25 cellular contexts compared by ENCODE assay signal in genomic region chr11:83119216-83119615, GRCh38. TPM values are rescaled to one million over a fixed set of nuclear protein-coding genes. Genes with fewer than 3 reads are reported as not detected.
DNase-seq lines count a peak whose midpoint lies in the region; ATAC-seq, FAIRE-seq and TF ChIP-seq lines count a peak whose summit lies in the region.
"Had no signal": no experiment of that assay in that cellular context is flagged by ENCODE, and none has a peak within 500 bp of the region (broad histone marks: within the 10 kb centered on the region; RNA-seq: fewer than 3 reads in every experiment).

No MANE protein-coding gene starts in this region.

- H3K4me1 ChIP-seq in Loucy (ENCODE audit: insufficient read depth, low read length, poor library complexity, severe bottlenecking) (peaks cover 16% of the 10 kb centered on the region), GM12878 (ENCODE audit: control insufficient read depth, insufficient read depth, low read length) (peaks cover 12% of the 10 kb centered on the region)

- no peak overlapping the region for H3K27ac Mint-ChIP-seq in activated CD4-positive, alpha-beta T cell treated with anti-CD3 and anti-CD28 coated beads, Interleukin-2, amount 10 ng/mL, durations not matched to agents 24 days and 14 days
- no peak overlapping the region for H3K27ac Mint-ChIP-seq in activated CD4-positive, alpha-beta T cell treated with anti-CD3 and anti-CD28 coated beads, Interleukin-2, amount 10 ng/mL, durations not matched to agents 7 days and 5 days
- peak overlapping the region in 2 of 3 experiments; percentile 28 to 67 for H3K27ac Mint-ChIP-seq in nephron
- H3K27ac Mint-ChIP-seq: GM23338, type B pancreatic cell had no signal

- RAD21 ChIA-PET in GM12878 (lab: Charles Lee; ENCODE audit: unreplicated experiment) = interaction anchor here (0.6 to 4.1 kb wide), 3 partner anchors 37 to 209 kb away, joined by 3 to 21 read pairs (median 3); partner anchors contain the start of gene PCF11

- H3K27me3 Mint-ChIP-seq in activated CD4-positive, alpha-beta T cell treated with anti-CD3 and anti-CD28 coated beads, Interleukin-2, amount 10 ng/mL, durations not matched to agents 24 days and 14 days = no peaks in the 10 kb centered on the region
- H3K27me3 Mint-ChIP-seq in activated CD4-positive, alpha-beta T cell treated with anti-CD3 and anti-CD28 coated beads, Interleukin-2, amount 10 ng/mL, durations not matched to agents 7 days and 5 days = peaks cover 1% of the 10 kb centered on the region
- no peaks in the 10 kb centered on the region for H3K27me3 Mint-ChIP-seq in nephron (ENCODE audit: low read depth)
- H3K27me3 Mint-ChIP-seq: activated naive CD8-positive, alpha-beta T cell treated with anti-CD3 and anti-CD28 coated beads for 36 hours; type B pancreatic cell had no signal

- no peaks in the 10 kb centered on the region for H3K79me2 ChIP-seq in Loucy (ENCODE audit: insufficient read depth, low read length)
- H3K79me2 ChIP-seq in GM12878 (ENCODE audit: control insufficient read depth, insufficient read depth, low read length) = no peaks in the 10 kb centered on the region

- no peaks in the 10 kb centered on the region for H3F3A ChIP-seq in Loucy (ENCODE audit: low read depth)

- peaks cover 36% of the 10 kb centered on the region for H3K4me1 Mint-ChIP-seq in activated CD4-positive, alpha-beta T cell treated with anti-CD3 and anti-CD28 coated beads, Interleukin-2, amount 10 ng/mL, durations not matched to agents 24 days and 14 days
- H3K4me1 Mint-ChIP-seq in activated CD4-positive, alpha-beta T cell treated with anti-CD3 and anti-CD28 coated beads, Interleukin-2, amount 10 ng/mL, durations not matched to agents 7 days and 5 days = peaks cover 59% of the 10 kb centered on the region
- H3K4me1 Mint-ChIP-seq in nephron = peaks cover 24% of the 10 kb centered on the region
- H3K4me1 Mint-ChIP-seq: GM23338 had no signal

- H4K20me1 ChIP-seq in Loucy (ENCODE audit: insufficient read depth, low read length, poor library complexity, severe bottlenecking) (no peaks in the 10 kb centered on the region), GM12878 (ENCODE audit: control insufficient read depth, insufficient read depth) (no peaks in the 10 kb centered on the region)

- H3K9me3 ChIP-seq in Loucy (ENCODE audit: insufficient read depth, low read depth, low read length) = no peaks in the 10 kb centered on the region
- no peaks in the 10 kb centered on the region for H3K9me3 ChIP-seq in GM12878 (replicated peaks; ENCODE audit: control insufficient read depth, insufficient read depth, low read length)
- no peaks in the 10 kb centered on the region for H3K9me3 ChIP-seq in WERI-Rb-1 (ENCODE audit: severe bottlenecking)
- H3K9me3 ChIP-seq: MG63, spleen had no signal

- no peak for TF ChIP-seq POLR2A in GM12878 (IDR thresholded peaks at IDR 0.05; ENCODE audit: low read depth, low read length)

- ATAC-seq in GM12878 (no peak), HG03520 (IDR thresholded peaks at IDR 0.05; ENCODE audit: unreplicated experiment) (no peak)
- ATAC-seq: activated T-cell treated with anti-CD3 and anti-CD28 coated beads, Interleukin-2, amount 50 U/mL, for 4 hours; GM23338 had no signal

- no peaks in the 10 kb centered on the region for H3K36me3 Mint-ChIP-seq in activated CD4-positive, alpha-beta T cell treated with anti-CD3 and anti-CD28 coated beads, Interleukin-2, amount 10 ng/mL, durations not matched to agents 24 days and 14 days (ENCODE audit: low read depth)
- peaks cover 2% of the 10 kb centered on the region for H3K36me3 Mint-ChIP-seq in activated CD4-positive, alpha-beta T cell treated with anti-CD3 and anti-CD28 coated beads, Interleukin-2, amount 10 ng/mL, durations not matched to agents 7 days and 5 days (ENCODE audit: low read depth)
- no peaks in the 10 kb centered on the region for H3K36me3 Mint-ChIP-seq in nephron (ENCODE audit: low read depth)
- H3K36me3 Mint-ChIP-seq: type B pancreatic cell had no signal

- no peaks in the 10 kb centered on the region for H3K9me2 ChIP-seq in Loucy (replicated peaks; ENCODE audit: low read depth, low read length)

- 74% methylated on average over 3 of the region's 3 CpGs for WGBS in GM12878 (ENCODE audit: insufficient coverage, insufficient replicate concordance, low lambda C conversion rate, missing lambda C conversion rate)

- CTCF ChIA-PET in activated CD4-positive, alpha-beta T cell treated with anti-CD3 and anti-CD28 coated beads, Interleukin-2, amount 10 ng/mL, durations not matched to agents 7 days and 5 days (lab: Charles Lee) = no interaction called here
- CTCF ChIA-PET in GM12878 (lab: Yijun Ruan, JAX) = interaction anchor here (0.9 to 2.1 kb wide), 4 partner anchors 8 to 111 kb away, joined by 3 to 6 read pairs (median 4); no protein-coding TSS in a partner anchor

- no peak for TF ChIP-seq RAD21 in GM12878 (IDR thresholded peaks at IDR 0.05; ENCODE audit: insufficient read depth, low read depth, low read length)

- no peak overlapping the region for H3K9ac ChIP-seq in Loucy (ENCODE audit: low read depth, low read length, poor library complexity, severe bottlenecking)
- no peak overlapping the region for H3K9ac ChIP-seq in GM12878 (ENCODE audit: control insufficient read depth, insufficient read depth, low read length)

- BruUV-seq in GM12878 (replicated peaks; lab: Mats Ljungman, UMichigan) = no TSS peak

- no peak overlapping the region for H3K27ac ChIP-seq in GM12878 (ENCODE audit: control insufficient read depth, insufficient read depth)
- no peak overlapping the region for H3K27ac ChIP-seq in WERI-Rb-1
- H3K27ac ChIP-seq: 22Rv1, HL-60 had no signal

- no peaks in the 10 kb centered on the region for H3K9me3 Mint-ChIP-seq in activated CD4-positive, alpha-beta T cell treated with anti-CD3 and anti-CD28 coated beads, Interleukin-2, amount 10 ng/mL, durations not matched to agents 24 days and 14 days
- no peaks in the 10 kb centered on the region for H3K9me3 Mint-ChIP-seq in activated CD4-positive, alpha-beta T cell treated with anti-CD3 and anti-CD28 coated beads, Interleukin-2, amount 10 ng/mL, durations not matched to agents 7 days and 5 days
- no peaks in the 10 kb centered on the region for H3K9me3 Mint-ChIP-seq in nephron
- H3K9me3 Mint-ChIP-seq: activated naive CD8-positive, alpha-beta T cell treated with anti-CD3 and anti-CD28 coated beads for 36 hours; activated T-cell treated with anti-CD3 and anti-CD28 coated beads, Interleukin-2, amount 50 U/mL, for 4 hours; GM23338; type B pancreatic cell had no signal

- intact Hi-C loops in activated CD4-positive, alpha-beta T cell treated with anti-CD3 and anti-CD28 coated beads, Interleukin-2, amount 10 ng/mL, durations not matched to agents 24 days and 14 days (cut with micrococcal nuclease) = loop anchor here (5.0 kb wide), 1 partner anchor 122 kb away; no protein-coding TSS in a partner anchor
- intact Hi-C loops in GM12878 (cut with micrococcal nuclease; ENCODE audit: unreplicated experiment) = no loop called here

- TF ChIP-seq CTCF in Loucy (conservative IDR thresholded peaks at IDR 0.05; ENCODE audit: low read length) = no peak
- TF ChIP-seq CTCF in GM12878 (IDR thresholded peaks at IDR 0.05 in 2 of 3, conservative IDR thresholded peaks at IDR 0.05 in 1 of 3; ENCODE audit: control insufficient read depth in 2 of 3, extremely low read depth in 1 of 3, insufficient read depth in 1 of 3, low read depth in 3 of 3, low read length in 3 of 3) = no peak
- no peak for TF ChIP-seq CTCF in nephron (IDR thresholded peaks at IDR 0.05; ENCODE audit: unreplicated experiment in 3 of 3)
- TF ChIP-seq CTCF in WERI-Rb-1 (IDR thresholded peaks at IDR 0.05; ENCODE audit: low read depth, low read length) = no peak

- no peak overlapping the region for H3K4me3 Mint-ChIP-seq in activated CD4-positive, alpha-beta T cell treated with anti-CD3 and anti-CD28 coated beads, Interleukin-2, amount 10 ng/mL, durations not matched to agents 24 days and 14 days
- no peak overlapping the region for H3K4me3 Mint-ChIP-seq in activated CD4-positive, alpha-beta T cell treated with anti-CD3 and anti-CD28 coated beads, Interleukin-2, amount 10 ng/mL, durations not matched to agents 7 days and 5 days
- no peak overlapping the region for H3K4me3 Mint-ChIP-seq in nephron
- H3K4me3 Mint-ChIP-seq: activated naive CD8-positive, alpha-beta T cell treated with anti-CD3 and anti-CD28 coated beads for 36 hours; activated T-cell treated with anti-CD3 and anti-CD28 coated beads, Interleukin-2, amount 50 U/mL, for 4 hours; GM23338; type B pancreatic cell had no signal

- no peak for FAIRE-seq in GM12878 (lab: Jason Lieb, UNC)
- FAIRE-seq: islet of Langerhans had no signal

- no peak for TF ChIP-seq EP300 in GM12878 (IDR thresholded peaks at IDR 0.05; ENCODE audit: borderline replicate concordance in 1 of 2, control insufficient read depth in 1 of 2, low read depth in 2 of 2, low read length in 2 of 2)

- peak; percentile 52 for DNase-seq in activated CD4-positive, alpha-beta T cell treated with anti-CD3 and anti-CD28 coated beads, Interleukin-2, amount 10 ng/mL, durations not matched to agents 24 days and 14 days
- no peak for DNase-seq in activated CD4-positive, alpha-beta T cell treated with anti-CD3 and anti-CD28 coated beads, Interleukin-2, amount 10 ng/mL, durations not matched to agents 7 days and 5 days
- DNase-seq in GM12878 (ENCODE audit: low read depth, low spot score) (no peak), WERI-Rb-1 (no peak)
- DNase-seq in activated T-cell treated with anti-CD3 and anti-CD28 coated beads, Interleukin-2, amount 50 U/mL, for 48 hours = no peak
- DNase-seq: activated naive CD8-positive, alpha-beta T cell treated with anti-CD3 and anti-CD28 coated beads for 36 hours; activated T-cell treated with anti-CD3 and anti-CD28 coated beads, Interleukin-2, amount 50 U/mL, for 4 hours; COR-L47; effector CD8-positive, alpha-beta T cell; foreskin melanocyte; hippocampal formation; MG63; NCI-H1436 treated with DMSO at 0.1 percent for 48 hours; NCI-H510A; spleen; stimulated activated CD4-positive, alpha-beta T cell treated with anti-CD3 and anti-CD28 coated beads, Interleukin-4, amount 100 ng/mL, for 24 hours; T1000 had no signal

- H3K4me2 ChIP-seq in Loucy (ENCODE audit: low read depth, low read length, poor library complexity, severe bottlenecking) (peak overlapping the region; percentile 45), GM12878 (ENCODE audit: control insufficient read depth, insufficient read depth) (no peak overlapping the region)
- H3K4me2 ChIP-seq: GM23338 had no signal

- H3K4me3 ChIP-seq in Loucy (ENCODE audit: low read length, poor library complexity, severe bottlenecking) (no peak overlapping the region), GM12878 (no peak overlapping the region), WERI-Rb-1 (ENCODE audit: low read depth, low read length) (no peak overlapping the region)
- H3K4me3 ChIP-seq: GM23338, MG63, spleen had no signal

- SMC1A ChIA-PET in GM12878 (lab: Charles Lee; ENCODE audit: uncharacterized antibody, unreplicated experiment) = interaction anchor here (0.9 to 2.7 kb wide), 4 partner anchors 8 to 38 kb away, joined by 3 to 16 read pairs (median 8); partner anchors contain the start of gene PCF11

- POLR2A ChIA-PET in activated CD4-positive, alpha-beta T cell treated with anti-CD3 and anti-CD28 coated beads, Interleukin-2, amount 10 ng/mL, durations not matched to agents 7 days and 5 days (lab: Charles Lee) = no interaction called here
- POLR2A ChIA-PET in GM12878 (lab: Charles Lee) = interaction anchor here (0.6 to 3.7 kb wide), 3 partner anchors 37 to 198 kb away, joined by 3 to 23 read pairs (median 7); partner anchors contain the start of gene PCF11

- peak overlapping the region; percentile 91; the same call in 1 of the 2 replicates for H2AFZ ChIP-seq in Loucy (ENCODE audit: low read length)
- no peak overlapping the region for H2AFZ ChIP-seq in GM12878 (ENCODE audit: control insufficient read depth, low read depth, low read length)
- H2AFZ ChIP-seq: GM23338 had no signal

- in situ Hi-C loops in GM12878 (cut with MboI) = no loop called here

- H3K36me3 ChIP-seq in Loucy (ENCODE audit: insufficient read depth, low read length) (no peaks in the 10 kb centered on the region), GM12878 (ENCODE audit: control insufficient read depth in 2 of 2, insufficient read depth in 2 of 2, low read length in 1 of 2) (no peaks in the 10 kb centered on the region), WERI-Rb-1 (no peaks in the 10 kb centered on the region)
- H3K36me3 ChIP-seq: MG63, spleen had no signal

- H3K27me3 ChIP-seq in Loucy (ENCODE audit: insufficient read depth, low read length, poor library complexity, severe bottlenecking) (no peaks in the 10 kb centered on the region), GM12878 (replicated peaks in 1 of 2; ENCODE audit: control insufficient read depth in 2 of 2, insufficient read depth in 2 of 2, low read length in 1 of 2) (no peaks in the 10 kb centered on the region), WERI-Rb-1 (ENCODE audit: insufficient read depth, low read depth, severe bottlenecking) (no peaks in the 10 kb centered on the region)
- H3K27me3 ChIP-seq: MG63, spleen had no signal

RNA-seq across cellular contexts. Expression of gene PCF11, which starts 37.7 kb away (rescaled TPM):
- total RNA-seq in activated CD4-positive, alpha-beta T cell treated with anti-CD3 and anti-CD28 coated beads, Interleukin-2, amount 10 ng/mL, durations not matched to agents 24 days and 14 days = 61.0 and 65.1 TPM in 2 replicates
- 10 to 100 TPM; 76.7 to 89.3 TPM for total RNA-seq in activated CD4-positive, alpha-beta T cell treated with anti-CD3 and anti-CD28 coated beads, Interleukin-2, amount 10 ng/mL, durations not matched to agents 7 days and 5 days
- total RNA-seq in GM12878 (2013; cell fraction: nucleolus; rRNA removed) = 240 TPM in 2 replicates
- total RNA-seq in GM12878 (2014; rRNA removed) = 43.2 and 51.2 TPM in 2 replicates
- total RNA-seq in GM12878 (2014; rRNA removed; fragmentation: Illumina TruSeq; extraction: Trizol) = 65.4 and 68.4 TPM in 2 replicates
- 56.2 and 59.2 TPM in 2 replicates for total RNA-seq in GM12878 (2021)
- polyA plus RNA-seq in GM12878 (2011; ENCODE audit: low read depth) = 22.5 TPM
- polyA plus RNA-seq in GM12878 (2011; rRNA removed) = 90.4 and 129 TPM in 2 replicates
- polyA plus RNA-seq in GM12878 (2011; cell fraction: cytosol; rRNA removed) = 48.7 and 66.2 TPM in 2 replicates
- 174 and 185 TPM in 2 replicates for polyA plus RNA-seq in GM12878 (2011; cell fraction: nucleus; rRNA removed)
- polyA plus RNA-seq in GM12878 (2012) = 43.7 and 50.5 TPM in 2 replicates
- polyA plus RNA-seq in GM12878 (2014; fragmentation: Illumina TruSeq; extraction: Trizol) = 52.8 and 60.5 TPM in 2 replicates
- polyA plus RNA-seq in GM12878 (2014; fragmentation: Nextera tagmentation; extraction: Ambion mirVana) = 10 to 100 TPM in 1 of 2 experiments, 1 to 10 TPM in 1; 9.2 to 10.1 TPM
- polyA plus RNA-seq in GM12878 (2014; rRNA removed) = 58.3 and 60.7 TPM in 2 replicates
- 10 to 100 TPM; 20.9 to 22.8 TPM for polyA plus RNA-seq in GM12878 (2016; fragmentation: Nextera tagmentation; extraction: Ambion mirVana)
- polyA minus RNA-seq in GM12878 (2011; rRNA and poly(A)+ RNA removed) = 69.5 and 93.1 TPM in 2 replicates
- 17.2 and 34.0 TPM in 2 replicates for polyA minus RNA-seq in GM12878 (2011; cell fraction: cytosol; rRNA and poly(A)+ RNA removed)
- polyA minus RNA-seq in GM12878 (2011; cell fraction: nucleus; rRNA and poly(A)+ RNA removed) = 150 and 205 TPM in 2 replicates

RNA-seq across cellular contexts. Expression of gene RAB30, which starts 47.5 kb away (rescaled TPM):
- 13.6 and 15.4 TPM in 2 replicates for total RNA-seq in activated CD4-positive, alpha-beta T cell treated with anti-CD3 and anti-CD28 coated beads, Interleukin-2, amount 10 ng/mL, durations not matched to agents 24 days and 14 days
- 10 to 100 TPM in 1 of 2 experiments, 1 to 10 TPM in 1; 8.7 to 10.7 TPM for total RNA-seq in activated CD4-positive, alpha-beta T cell treated with anti-CD3 and anti-CD28 coated beads, Interleukin-2, amount 10 ng/mL, durations not matched to agents 7 days and 5 days
- total RNA-seq in GM12878 (2013; cell fraction: nucleolus; rRNA removed) = 49.2 and 55.3 TPM in 2 replicates
- total RNA-seq in GM12878 (2014; rRNA removed) (13.0 and 14.2 TPM in 2 replicates), GM12878 (2014; rRNA removed; fragmentation: Illumina TruSeq; extraction: Trizol) (15.2 and 16.1 TPM in 2 replicates), GM12878 (2021) (23.9 and 24.8 TPM in 2 replicates)
- polyA plus RNA-seq in GM12878 (2011; ENCODE audit: low read depth) = 39.6 TPM
- polyA plus RNA-seq in GM12878 (2011; rRNA removed) (23.0 and 26.7 TPM in 2 replicates), GM12878 (2014; fragmentation: Illumina TruSeq; extraction: Trizol) (22.5 and 32.9 TPM in 2 replicates), GM12878 (2014; fragmentation: Nextera tagmentation; extraction: Ambion mirVana) (10 to 100 TPM in 1 of 2 experiments, 1 to 10 TPM in 1; 9.8 to 14.2 TPM), GM12878 (2014; rRNA removed) (8.0 and 11.7 TPM in 2 replicates), GM12878 (2016; fragmentation: Nextera tagmentation; extraction: Ambion mirVana) (10 to 100 TPM; 22.2 TPM)
- 9.5 and 13.4 TPM in 2 replicates for polyA plus RNA-seq in GM12878 (2011; cell fraction: cytosol; rRNA removed)
- 13.5 and 14.2 TPM in 2 replicates for polyA plus RNA-seq in GM12878 (2011; cell fraction: nucleus; rRNA removed)
- 19.1 and 30.2 TPM in 2 replicates for polyA plus RNA-seq in GM12878 (2012)
- polyA minus RNA-seq in GM12878 (2011; rRNA and poly(A)+ RNA removed) = 14.5 and 29.4 TPM in 2 replicates
- 6.9 and 11.0 TPM in 2 replicates for polyA minus RNA-seq in GM12878 (2011; cell fraction: cytosol; rRNA and poly(A)+ RNA removed)
- 11.6 and 16.6 TPM in 2 replicates for polyA minus RNA-seq in GM12878 (2011; cell fraction: nucleus; rRNA and poly(A)+ RNA removed)

Comparison
In these comparisons a context has a peak if more than half of its experiments do, and no peak if none do; other contexts are left out.
1. H3K27ac Mint-ChIP-seq: peak in nephron (2 of 3); none in activated CD4-positive, alpha-beta T cell treated with anti-CD3 and anti-CD28 coated beads, Interleukin-2, amount 10 ng/mL, durations not matched to agents 24 days and 14 days (single experiment) and activated CD4-positive, alpha-beta T cell treated with anti-CD3 and anti-CD28 coated beads, Interleukin-2, amount 10 ng/mL, durations not matched to agents 7 days and 5 days (single experiment).